1 cellular context compared by ENCODE assay signal in genomic region chr1:203926025-203926540, GRCh38.
TF ChIP-seq lines count a peak whose summit lies in the region.

No MANE protein-coding gene starts in this region.

TF ChIP-seq in K562, 482 proteins besides CTCF, POLR2A, EP300 and RAD21 (continued from another document and continues in another):
- TF ChIP-seq CHD7 (IDR thresholded peaks at IDR 0.05; ENCODE audit: low read depth, low read length): no peak
- TF ChIP-seq MTA2 (IDR thresholded peaks at IDR 0.05; ENCODE audit: low read depth): no peak
- TF ChIP-seq, protein P1, sequence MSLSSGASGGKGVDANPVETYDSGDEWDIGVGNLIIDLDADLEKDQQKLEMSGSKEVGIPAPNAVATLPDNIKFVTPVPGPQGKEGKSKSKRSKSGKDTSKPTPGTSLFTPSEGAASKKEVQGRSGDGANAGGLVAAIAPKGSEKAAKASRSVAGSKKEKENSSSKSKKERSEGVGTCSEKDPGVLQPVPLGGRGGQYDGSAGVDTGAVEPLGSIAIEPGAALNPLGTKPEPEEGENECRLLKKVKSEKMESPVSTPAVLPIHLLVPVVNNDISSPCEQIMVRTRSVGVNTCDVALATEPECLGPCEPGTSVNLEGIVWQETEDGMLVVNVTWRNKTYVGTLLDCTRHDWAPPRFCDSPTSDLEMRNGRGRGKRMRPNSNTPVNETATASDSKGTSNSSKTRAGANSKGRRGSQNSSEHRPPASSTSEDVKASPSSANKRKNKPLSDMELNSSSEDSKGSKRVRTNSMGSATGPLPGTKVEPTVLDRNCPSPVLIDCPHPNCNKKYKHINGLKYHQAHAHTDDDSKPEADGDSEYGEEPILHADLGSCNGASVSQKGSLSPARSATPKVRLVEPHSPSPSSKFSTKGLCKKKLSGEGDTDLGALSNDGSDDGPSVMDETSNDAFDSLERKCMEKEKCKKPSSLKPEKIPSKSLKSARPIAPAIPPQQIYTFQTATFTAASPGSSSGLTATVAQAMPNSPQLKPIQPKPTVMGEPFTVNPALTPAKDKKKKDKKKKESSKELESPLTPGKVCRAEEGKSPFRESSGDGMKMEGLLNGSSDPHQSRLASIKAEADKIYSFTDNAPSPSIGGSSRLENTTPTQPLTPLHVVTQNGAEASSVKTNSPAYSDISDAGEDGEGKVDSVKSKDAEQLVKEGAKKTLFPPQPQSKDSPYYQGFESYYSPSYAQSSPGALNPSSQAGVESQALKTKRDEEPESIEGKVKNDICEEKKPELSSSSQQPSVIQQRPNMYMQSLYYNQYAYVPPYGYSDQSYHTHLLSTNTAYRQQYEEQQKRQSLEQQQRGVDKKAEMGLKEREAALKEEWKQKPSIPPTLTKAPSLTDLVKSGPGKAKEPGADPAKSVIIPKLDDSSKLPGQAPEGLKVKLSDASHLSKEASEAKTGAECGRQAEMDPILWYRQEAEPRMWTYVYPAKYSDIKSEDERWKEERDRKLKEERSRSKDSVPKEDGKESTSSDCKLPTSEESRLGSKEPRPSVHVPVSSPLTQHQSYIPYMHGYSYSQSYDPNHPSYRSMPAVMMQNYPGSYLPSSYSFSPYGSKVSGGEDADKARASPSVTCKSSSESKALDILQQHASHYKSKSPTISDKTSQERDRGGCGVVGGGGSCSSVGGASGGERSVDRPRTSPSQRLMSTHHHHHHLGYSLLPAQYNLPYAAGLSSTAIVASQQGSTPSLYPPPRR (CRISPR knock-in tag; IDR thresholded peaks at IDR 0.05; ENCODE audit: borderline replicate concordance): no peak
- TF ChIP-seq KDM5B (IDR thresholded peaks at IDR 0.05; ENCODE audit: insufficient replicate concordance, low read depth, low read length): no peak
- no peak for TF ChIP-seq MAFF (IDR thresholded peaks at IDR 0.05; ENCODE audit: low read length)
- peak; percentile 71; the same call in 1 of the 2 replicates for TF ChIP-seq SMARCC2 (IDR thresholded peaks at IDR 0.05; ENCODE audit: low read depth)
- peak; percentile 97 for TF ChIP-seq NFATC3 (IDR thresholded peaks at IDR 0.05)
- TF ChIP-seq PYGO2 (tag; IDR thresholded peaks at IDR 0.05): no peak
- TF ChIP-seq TCF7L2 (IDR thresholded peaks at IDR 0.05; ENCODE audit: low read depth, low read length): no peak
- TF ChIP-seq RFX7 (CRISPR knock-in tag; IDR thresholded peaks at IDR 0.05): no peak
- no peak for TF ChIP-seq KLF1 (tag; IDR thresholded peaks at IDR 0.05)
- TF ChIP-seq, protein P2, sequence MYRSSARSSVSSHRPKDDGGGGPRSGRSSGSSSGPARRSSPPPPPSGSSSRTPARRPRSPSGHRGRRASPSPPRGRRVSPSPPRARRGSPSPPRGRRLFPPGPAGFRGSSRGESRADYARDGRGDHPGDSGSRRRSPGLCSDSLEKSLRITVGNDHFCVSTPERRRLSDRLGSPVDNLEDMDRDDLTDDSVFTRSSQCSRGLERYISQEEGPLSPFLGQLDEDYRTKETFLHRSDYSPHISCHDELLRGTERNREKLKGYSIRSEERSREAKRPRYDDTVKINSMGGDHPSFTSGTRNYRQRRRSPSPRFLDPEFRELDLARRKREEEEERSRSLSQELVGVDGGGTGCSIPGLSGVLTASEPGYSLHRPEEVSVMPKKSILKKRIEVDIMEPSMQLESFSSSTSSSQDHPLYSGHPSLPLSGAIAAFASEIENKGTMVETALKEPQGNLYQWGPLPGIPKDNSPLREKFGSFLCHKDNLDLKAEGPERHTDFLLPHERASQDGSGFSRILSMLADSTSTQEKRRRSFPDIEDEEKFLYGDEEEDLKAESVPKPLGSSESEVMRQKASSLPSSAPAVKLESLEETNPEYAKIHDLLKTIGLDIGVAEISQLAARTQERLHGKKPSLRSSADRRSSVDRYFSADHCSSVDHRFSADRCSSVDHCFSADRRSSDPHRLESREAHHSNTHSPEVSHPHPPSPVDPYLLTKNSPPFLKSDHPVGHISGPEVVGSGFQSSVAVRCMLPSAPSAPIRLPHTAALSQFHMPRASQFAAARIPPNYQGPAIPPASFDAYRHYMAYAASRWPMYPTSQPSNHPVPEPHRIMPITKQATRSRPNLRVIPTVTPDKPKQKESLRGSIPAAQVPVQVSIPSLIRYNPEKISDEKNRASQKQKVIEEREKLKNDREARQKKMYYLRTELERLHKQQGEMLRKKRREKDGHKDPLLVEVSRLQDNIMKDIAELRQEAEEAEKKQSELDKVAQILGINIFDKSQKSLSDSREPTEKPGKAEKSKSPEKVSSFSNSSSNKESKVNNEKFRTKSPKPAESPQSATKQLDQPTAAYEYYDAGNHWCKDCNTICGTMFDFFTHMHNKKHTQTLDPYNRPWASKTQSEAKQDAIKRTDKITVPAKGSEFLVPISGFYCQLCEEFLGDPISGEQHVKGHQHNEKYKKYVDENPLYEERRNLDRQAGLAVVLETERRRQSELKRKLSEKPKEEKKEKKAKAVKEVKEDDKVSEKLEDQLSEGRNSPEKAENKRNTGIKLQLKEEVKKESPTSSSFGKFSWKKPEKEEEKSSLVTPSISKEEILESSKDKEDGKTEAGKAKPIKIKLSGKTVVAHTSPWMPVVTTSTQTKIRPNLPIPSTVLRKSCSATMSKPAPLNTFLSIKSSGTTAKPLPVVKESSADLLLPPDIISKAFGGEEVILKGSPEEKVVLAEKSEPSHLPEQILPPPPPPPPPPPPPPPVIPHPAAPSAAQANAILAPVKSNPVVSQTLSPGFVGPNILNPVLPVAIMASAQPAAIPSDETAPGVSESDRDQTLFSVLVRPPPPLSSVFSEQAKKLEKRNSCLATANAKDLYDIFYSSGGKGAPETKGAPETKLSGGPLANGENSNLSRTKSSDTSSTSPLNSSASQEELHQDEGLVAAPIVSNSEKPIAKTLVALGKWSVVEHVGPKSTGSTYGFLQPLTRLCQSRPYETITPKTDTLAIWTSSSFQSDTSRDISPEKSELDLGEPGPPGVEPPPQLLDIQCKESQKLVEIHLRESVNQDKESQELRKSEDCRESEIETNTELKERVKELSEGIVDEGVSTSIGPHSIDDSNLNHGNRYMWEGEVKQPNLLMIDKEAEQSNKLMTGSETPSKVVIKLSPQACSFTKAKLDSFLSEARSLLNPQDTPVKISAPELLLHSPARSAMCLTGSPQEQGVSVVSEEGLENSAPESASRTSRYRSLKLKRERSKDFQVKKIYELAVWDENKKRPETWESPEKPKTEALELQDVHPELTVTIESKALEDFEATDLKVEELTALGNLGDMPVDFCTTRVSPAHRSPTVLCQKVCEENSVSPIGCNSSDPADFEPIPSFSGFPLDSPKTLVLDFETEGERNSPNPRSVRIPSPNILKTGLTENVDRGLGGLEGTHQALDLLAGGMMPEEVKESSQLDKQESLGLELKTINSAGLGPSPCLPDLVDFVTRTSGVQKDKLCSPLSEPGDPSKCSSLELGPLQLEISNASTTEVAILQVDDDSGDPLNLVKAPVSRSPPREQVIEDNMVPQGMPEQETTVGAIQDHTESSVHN (IDR thresholded peaks at IDR 0.05; ENCODE audit: borderline replicate concordance in 1 of 2, low read depth in 1 of 2): peak in 1 of 2 experiments; percentile 77; a peak in 1 of 4 replicates
- no peak for TF ChIP-seq ZFP36 (IDR thresholded peaks at IDR 0.05; ENCODE audit: low read depth, low read length, partially characterized antibody)
- TF ChIP-seq, protein P3, sequence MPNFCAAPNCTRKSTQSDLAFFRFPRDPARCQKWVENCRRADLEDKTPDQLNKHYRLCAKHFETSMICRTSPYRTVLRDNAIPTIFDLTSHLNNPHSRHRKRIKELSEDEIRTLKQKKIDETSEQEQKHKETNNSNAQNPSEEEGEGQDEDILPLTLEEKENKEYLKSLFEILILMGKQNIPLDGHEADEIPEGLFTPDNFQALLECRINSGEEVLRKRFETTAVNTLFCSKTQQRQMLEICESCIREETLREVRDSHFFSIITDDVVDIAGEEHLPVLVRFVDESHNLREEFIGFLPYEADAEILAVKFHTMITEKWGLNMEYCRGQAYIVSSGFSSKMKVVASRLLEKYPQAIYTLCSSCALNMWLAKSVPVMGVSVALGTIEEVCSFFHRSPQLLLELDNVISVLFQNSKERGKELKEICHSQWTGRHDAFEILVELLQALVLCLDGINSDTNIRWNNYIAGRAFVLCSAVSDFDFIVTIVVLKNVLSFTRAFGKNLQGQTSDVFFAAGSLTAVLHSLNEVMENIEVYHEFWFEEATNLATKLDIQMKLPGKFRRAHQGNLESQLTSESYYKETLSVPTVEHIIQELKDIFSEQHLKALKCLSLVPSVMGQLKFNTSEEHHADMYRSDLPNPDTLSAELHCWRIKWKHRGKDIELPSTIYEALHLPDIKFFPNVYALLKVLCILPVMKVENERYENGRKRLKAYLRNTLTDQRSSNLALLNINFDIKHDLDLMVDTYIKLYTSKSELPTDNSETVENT (CRISPR knock-in tag; IDR thresholded peaks at IDR 0.05): no peak
- no peak for TF ChIP-seq CBFB (CRISPR knock-in tag; IDR thresholded peaks at IDR 0.05)
- no peak for TF ChIP-seq SRSF1 (IDR thresholded peaks at IDR 0.05; ENCODE audit: low read depth, low read length)
